In the genomic region with DNA sequence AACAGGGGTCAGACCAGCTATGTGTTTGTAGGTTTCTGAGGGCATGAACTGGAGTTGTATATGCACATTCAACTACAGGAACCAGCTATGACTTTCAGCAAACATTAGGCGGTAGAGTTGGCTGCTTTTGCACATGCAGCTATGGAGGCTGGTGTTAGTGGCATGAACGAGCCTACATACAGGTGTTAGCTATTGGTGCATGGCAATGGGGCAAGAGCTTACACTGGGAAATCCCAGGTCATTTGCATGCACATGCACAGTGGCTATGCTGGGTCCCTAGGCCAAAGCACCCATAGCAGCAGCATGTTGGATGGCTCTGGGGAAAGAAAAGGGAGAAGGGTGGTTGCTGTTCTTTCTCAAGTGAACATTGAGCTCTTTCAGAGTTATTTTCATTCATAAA, we compare ENCODE assay signal across 33 cellular contexts.
"Had no signal": no experiment of that assay in that cellular context is flagged by ENCODE, and none has a peak within 500 bp of the region (broad histone marks: within the 10 kb centered on the region; RNA-seq: fewer than 3 reads in every experiment).

No MANE protein-coding gene starts in this region.

- H3K4me1 Mint-ChIP-seq: activated B cell treated with CpG ODN at 0.5 μM for 24 hours; activated CD4-positive, alpha-beta T cell treated with anti-CD3 and anti-CD28 coated beads, Interleukin-2, amount 10 ng/mL, durations not matched to agents 24 days and 14 days; activated naive CD8-positive, alpha-beta T cell treated with anti-CD3 and anti-CD28 coated beads for 36 hours; activated T-helper 17 cell treated with anti-CD3 and anti-CD28 coated beads, Interleukin-2, amount 50 U/mL, for 72 hours had no signal

- H3K27ac ChIP-seq: adrenal gland, body of pancreas, brain microvascular endothelial cell, breast epithelium, VCaP had no signal

- DNase-seq: activated B cell treated with CpG ODN at 0.5 μM for 24 hours; activated CD4-positive, alpha-beta memory T cell treated with anti-CD3 and anti-CD28 coated beads for 36 hours; activated CD4-positive, alpha-beta T cell treated with anti-CD3 and anti-CD28 coated beads for 4 hours; activated CD4-positive, alpha-beta T cell treated with anti-CD3 and anti-CD28 coated beads, Interleukin-2, amount 10 ng/mL, durations not matched to agents 24 days and 14 days; activated CD4-positive, alpha-beta T cell treated with anti-CD3 and anti-CD28 coated beads, Interleukin-2, amount 50 U/mL, for 1 hour; activated CD4-positive, alpha-beta T cell treated with anti-CD3 and anti-CD28 coated beads, Interleukin-2, amount 50 U/mL, for 4 hours; activated CD4-positive, CD25-positive, alpha-beta regulatory T cell treated with anti-CD3 and anti-CD28 coated beads, Interleukin-2, amount 50 U/mL, for 72 hours; activated CD8-positive, alpha-beta memory T cell treated with anti-CD3 and anti-CD28 coated beads, Interleukin-2, amount 50 U/mL, for 4 hours; activated CD8-positive, alpha-beta T cell treated with anti-CD3 and anti-CD28 coated beads for 36 hours; activated effector memory CD4-positive, alpha-beta T cell treated with anti-CD3 and anti-CD28 coated beads, Interleukin-2, amount 50 U/mL, for 16 hours; activated gamma-delta T cell treated with Interleukin-2 at 50 U/mL for 16 hours; activated naive CD4-positive, alpha-beta T cell; activated naive CD4-positive, alpha-beta T cell treated with anti-CD3 and anti-CD28 coated beads for 36 hours; activated naive CD4-positive, alpha-beta T cell treated with anti-CD3 and anti-CD28 coated beads, Interleukin-2, amount 50 U/mL, for 16 hours; activated naive CD8-positive, alpha-beta T cell treated with anti-CD3 and anti-CD28 coated beads for 36 hours; activated T-cell treated with anti-CD3 and anti-CD28 coated beads for 4 hours; activated T-cell treated with anti-CD3 and anti-CD28 coated beads, Interleukin-2, amount 50 U/mL, for 1 hour; activated T-cell treated with anti-CD3 and anti-CD28 coated beads, Interleukin-2, amount 50 U/mL, for 4 hours; activated T-cell treated with anti-CD3 and anti-CD28 coated beads, Interleukin-2, amount 50 U/mL, for 72 hours; adrenal gland; amniotic stem cell; aorta; body of pancreas; brain microvascular endothelial cell; central memory CD4-positive, alpha-beta T cell; T-helper 2 cell; T-helper 9 cell had no signal

- H3K27me3 ChIP-seq: adrenal gland, body of pancreas, brain microvascular endothelial cell, breast epithelium had no signal

- H3K4me1 ChIP-seq: adrenal gland, body of pancreas, breast epithelium had no signal

- H3K4me3 Mint-ChIP-seq: activated B cell treated with CpG ODN at 0.5 μM for 24 hours; activated CD4-positive, alpha-beta memory T cell treated with anti-CD3 and anti-CD28 coated beads for 36 hours; activated CD4-positive, alpha-beta T cell treated with anti-CD3 and anti-CD28 coated beads, Interleukin-2, amount 10 ng/mL, durations not matched to agents 24 days and 14 days; activated CD8-positive, alpha-beta T cell treated with anti-CD3 and anti-CD28 coated beads for 36 hours; activated naive CD4-positive, alpha-beta T cell treated with anti-CD3 and anti-CD28 coated beads for 36 hours; activated naive CD8-positive, alpha-beta T cell treated with anti-CD3 and anti-CD28 coated beads for 36 hours; activated T-cell treated with anti-CD3 and anti-CD28 coated beads, Interleukin-2, amount 50 U/mL, for 4 hours; activated T-cell treated with anti-CD3 and anti-CD28 coated beads, Interleukin-2, amount 50 U/mL, for 72 hours; activated T-helper 1 cell treated with anti-CD3 and anti-CD28 coated beads, Interleukin-12 subunit alpha, Interleukin-12 subunit beta, Interleukin-2, Interleukin-4 antibody, amounts not matched to agents 30 ng/mL and 10 ng/mL and 1 ng/mL, durations not matched to agents 14 hours and 24 hours and 36 hours; activated T-helper 17 cell treated with anti-CD3 and anti-CD28 coated beads, Interleukin-2, amount 50 U/mL, for 72 hours; T-helper 2 cell treated with Interferon-gamma antibody and Interleukin-4, amounts not matched to agents 5 μg/mL and 100 μg/mL, for 36 hours had no signal

- H3K27me3 Mint-ChIP-seq: activated B cell treated with CpG ODN at 0.5 μM for 24 hours; activated CD4-positive, alpha-beta memory T cell treated with anti-CD3 and anti-CD28 coated beads for 36 hours; activated CD4-positive, alpha-beta T cell treated with anti-CD3 and anti-CD28 coated beads, Interleukin-2, amount 10 ng/mL, durations not matched to agents 24 days and 14 days; activated CD8-positive, alpha-beta T cell treated with anti-CD3 and anti-CD28 coated beads for 36 hours; activated naive CD8-positive, alpha-beta T cell treated with anti-CD3 and anti-CD28 coated beads for 36 hours; activated T-helper 17 cell treated with anti-CD3 and anti-CD28 coated beads, Interleukin-2, amount 50 U/mL, for 72 hours had no signal

- H3K9me3 Mint-ChIP-seq: activated CD4-positive, alpha-beta T cell treated with anti-CD3 and anti-CD28 coated beads, Interleukin-2, amount 10 ng/mL, durations not matched to agents 24 days and 14 days; activated T-helper 1 cell treated with anti-CD3 and anti-CD28 coated beads, Interleukin-12 subunit alpha, Interleukin-12 subunit beta, Interleukin-2, Interleukin-4 antibody, amounts not matched to agents 30 ng/mL and 10 ng/mL and 1 ng/mL, durations not matched to agents 14 hours and 24 hours and 36 hours had no signal

- H3K36me3 Mint-ChIP-seq: activated CD4-positive, alpha-beta memory T cell treated with anti-CD3 and anti-CD28 coated beads for 36 hours; activated naive CD4-positive, alpha-beta T cell treated with anti-CD3 and anti-CD28 coated beads, Interleukin-2, amount 50 U/mL, for 72 hours; activated naive CD8-positive, alpha-beta T cell treated with anti-CD3 and anti-CD28 coated beads for 36 hours had no signal

- H3K36me3 ChIP-seq: adrenal gland, brain microvascular endothelial cell, breast epithelium had no signal

- ATAC-seq: activated CD8-positive, alpha-beta T cell treated with anti-CD3 and anti-CD28 coated beads for 36 hours; activated naive CD4-positive, alpha-beta T cell treated with anti-CD3 and anti-CD28 coated beads, Interleukin-2, amount 50 U/mL, for 72 hours; activated T-cell treated with anti-CD3 and anti-CD28 coated beads, Interleukin-2, amount 50 U/mL, for 4 hours; activated T-cell treated with anti-CD3 and anti-CD28 coated beads, Interleukin-2, amount 50 U/mL, for 72 hours; activated T-helper 17 cell treated with anti-CD3 and anti-CD28 coated beads, Interleukin-2, amount 50 U/mL, for 72 hours; body of pancreas had no signal

- H3K9me3 ChIP-seq: adrenal gland, body of pancreas had no signal

- H3K27ac Mint-ChIP-seq: activated B cell treated with CpG ODN at 0.5 μM for 24 hours; activated CD4-positive, alpha-beta memory T cell treated with anti-CD3 and anti-CD28 coated beads for 36 hours; activated CD4-positive, alpha-beta T cell treated with anti-CD3 and anti-CD28 coated beads, Interleukin-2, amount 10 ng/mL, durations not matched to agents 24 days and 14 days; activated CD8-positive, alpha-beta T cell treated with anti-CD3 and anti-CD28 coated beads for 36 hours; activated naive CD4-positive, alpha-beta T cell treated with anti-CD3 and anti-CD28 coated beads for 36 hours; activated naive CD4-positive, alpha-beta T cell treated with anti-CD3 and anti-CD28 coated beads, Interleukin-2, amount 50 U/mL, for 72 hours; activated naive CD8-positive, alpha-beta T cell treated with anti-CD3 and anti-CD28 coated beads for 36 hours; activated T-cell treated with anti-CD3 and anti-CD28 coated beads, Interleukin-2, amount 50 U/mL, for 72 hours; activated T-helper 1 cell treated with anti-CD3 and anti-CD28 coated beads, Interleukin-12 subunit alpha, Interleukin-12 subunit beta, Interleukin-2, Interleukin-4 antibody, amounts not matched to agents 30 ng/mL and 10 ng/mL and 1 ng/mL, durations not matched to agents 14 hours and 24 hours and 36 hours; activated T-helper 17 cell treated with anti-CD3 and anti-CD28 coated beads, Interleukin-2, amount 50 U/mL, for 72 hours; T-helper 2 cell treated with Interferon-gamma antibody and Interleukin-4, amounts not matched to agents 5 μg/mL and 100 μg/mL, for 36 hours had no signal

- H3K4me3 ChIP-seq: adrenal gland, body of pancreas, breast epithelium had no signal
